8 cellular contexts compared by ENCODE assay signal in genomic region chr12:14768823-14769405, GRCh38. TPM values are rescaled to one million over a fixed set of nuclear protein-coding genes. Genes with fewer than 3 reads are reported as not detected.
DNase-seq lines count a peak whose midpoint lies in the region; ATAC-seq and TF ChIP-seq lines count a peak whose summit lies in the region.

No MANE protein-coding gene starts in this region.

- H3K9me3 ChIP-seq in spleen: peaks cover 0 to 29% (median 20%) of the 10 kb centered on the region in 8 donors

- peaks cover 0 to 40% (median 7%) of the 10 kb centered on the region in 6 donors for H3K36me3 ChIP-seq in spleen

- H3K36me3 Mint-ChIP-seq in activated T-cell treated with anti-CD3 and anti-CD28 coated beads, Interleukin-2, amount 50 U/mL, for 24 hours (ENCODE audit: low read depth): peaks cover 62% of the 10 kb centered on the region

- TF ChIP-seq POLR2A in spleen (IDR thresholded peaks at IDR 0.05): no peak

- H3K9me3 Mint-ChIP-seq in activated T-cell treated with anti-CD3 and anti-CD28 coated beads, Interleukin-2, amount 50 U/mL, for 24 hours: peaks cover 19% of the 10 kb centered on the region

- peak; percentile 76 for DNase-seq in activated effector memory CD4-positive, alpha-beta T cell treated with anti-CD3 and anti-CD28 coated beads, Interleukin-2, amount 50 U/mL, for 16 hours
- no peak for DNase-seq in activated effector memory CD4-positive, alpha-beta T cell treated with Interleukin-2 at 50 U/mL for 16 hours
- DNase-seq in activated T-cell treated with anti-CD3 and anti-CD28 coated beads, Interleukin-2, amount 50 U/mL, for 24 hours: peak; percentile 63
- DNase-seq in left cardiac atrium (peak; percentile 26), spleen (peak; percentile 76), NCI-H1092 (lab: John Stamatoyannopoulos, UW) (no peak)

- H3K27me3 ChIP-seq in spleen (replicated peaks in 1 of 7): no peaks in the 10 kb centered on the region

- 44 to 60% (median 50%) methylated on average over 15 to 16 of the region's 16 CpGs for WGBS in spleen, 5 donors

- no peak for ATAC-seq in left cardiac atrium
- no peak for ATAC-seq in GM19351 (IDR thresholded peaks at IDR 0.05; ENCODE audit: unreplicated experiment)
- no peak for ATAC-seq in GM19455 (IDR thresholded peaks at IDR 0.05; ENCODE audit: unreplicated experiment)

- no peaks in the 10 kb centered on the region for H3K27me3 Mint-ChIP-seq in activated T-cell treated with anti-CD3 and anti-CD28 coated beads, Interleukin-2, amount 50 U/mL, for 24 hours

- intact Hi-C loops in left cardiac atrium (cut with DNase I): no loop called here
- intact Hi-C loops in spleen (cut with DNase I; ENCODE audit: low total_unique reads): no loop called here

- TF ChIP-seq CTCF in spleen (IDR thresholded peaks at IDR 0.05 in 8 of 11, conservative IDR thresholded peaks at IDR 0.05 in 3 of 11): no peak

- H3K4me1 ChIP-seq in spleen: peaks cover 4 to 80% (median 40%) of the 10 kb centered on the region in 6 donors

- peak overlapping the region; percentile 61 to 97 (median 67) for H3K4me3 ChIP-seq in spleen

- peaks cover 52% of the 10 kb centered on the region for H3K4me1 Mint-ChIP-seq in activated T-cell treated with anti-CD3 and anti-CD28 coated beads, Interleukin-2, amount 50 U/mL, for 24 hours (ENCODE audit: low read depth)

- H3K27ac ChIP-seq in spleen: peak overlapping the region; percentile 95 to 100 (median 98)

- peak overlapping the region; percentile 99 for H3K27ac Mint-ChIP-seq in activated T-cell treated with anti-CD3 and anti-CD28 coated beads, Interleukin-2, amount 50 U/mL, for 24 hours

- peak overlapping the region; percentile 97 for H3K4me3 Mint-ChIP-seq in activated T-cell treated with anti-CD3 and anti-CD28 coated beads, Interleukin-2, amount 50 U/mL, for 24 hours

RNA-seq across cellular contexts. Expression of gene WBP11, which starts 34.4 kb away (rescaled TPM):
- total RNA-seq in left cardiac atrium (10 to 100 TPM; 41.0 to 56.0 TPM), spleen (10 to 100 TPM; 22.0 to 61.4 (median 49.2) TPM)
- 10 to 100 TPM; 16.0 to 18.8 (median 17.1) TPM for polyA plus RNA-seq in spleen

RNA-seq across cellular contexts. Expression of gene C12orf60, which starts 34.6 kb away (rescaled TPM):
- total RNA-seq in left cardiac atrium (1 to 10 TPM in 1 of 2 donors, under 1 TPM in 1; 0.94 to 1.1 TPM), spleen (1 to 10 TPM in 5 of 7 donors, under 1 TPM in 2; 0.51 to 1.4 (median 1.0) TPM)
- 1 to 10 TPM in 2 of 3 donors, under 1 TPM in 1; 0.96 to 2.2 (median 1.6) TPM for polyA plus RNA-seq in spleen

RNA-seq across cellular contexts. Expression of gene SMCO3, which starts 45.1 kb away (rescaled TPM):
- total RNA-seq in left cardiac atrium: under 1 TPM; 0.29 to 0.44 TPM
- total RNA-seq in spleen: 1 to 10 TPM in 3 of 7 donors, under 1 TPM in 4; 0.32 to 1.6 (median 0.77) TPM
- 1 to 10 TPM in 1 of 3 donors, under 1 TPM in 2; 0.57 to 1.5 (median 0.97) TPM for polyA plus RNA-seq in spleen

Comparison
In these comparisons a context has a peak if more than half of its experiments do, and no peak if none do; other contexts are left out.
1. DNase-seq: peak in activated effector memory CD4-positive, alpha-beta T cell treated with anti-CD3 and anti-CD28 coated beads, Interleukin-2, amount 50 U/mL, for 16 hours (single experiment), activated T-cell treated with anti-CD3 and anti-CD28 coated beads, Interleukin-2, amount 50 U/mL, for 24 hours (single experiment), left cardiac atrium (single experiment) and spleen (single experiment); none in activated effector memory CD4-positive, alpha-beta T cell treated with Interleukin-2 at 50 U/mL for 16 hours (single experiment) and NCI-H1092 (single experiment).